28 cellular contexts compared by ENCODE assay signal in the genomic region with DNA sequence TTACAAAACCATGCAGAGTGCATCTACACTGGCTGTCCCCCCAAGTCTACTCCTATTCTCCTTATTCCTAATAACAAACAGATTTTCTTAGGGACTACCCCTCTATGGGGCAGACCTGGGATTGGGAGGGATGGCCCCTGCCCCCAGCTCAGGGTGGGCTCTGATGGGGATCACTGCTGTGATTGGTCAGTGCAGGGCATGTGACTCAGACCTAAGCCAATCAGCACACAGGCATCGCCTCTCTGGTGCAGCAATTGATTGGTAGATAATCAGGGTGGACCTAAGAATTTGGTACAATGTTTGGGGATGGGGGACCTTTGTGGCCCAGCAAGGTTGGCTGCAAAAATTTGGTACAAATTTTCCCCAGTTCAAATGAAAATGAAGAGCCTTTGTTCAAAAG. TPM values are rescaled to one million over a fixed set of nuclear protein-coding genes. Genes with fewer than 3 reads are reported as not detected.
DNase-seq lines count a peak whose midpoint lies in the region; ATAC-seq and TF ChIP-seq lines count a peak whose summit lies in the region.
"Had no signal": no experiment of that assay in that cellular context is flagged by ENCODE, and none has a peak within 500 bp of the region (broad histone marks: within the 10 kb centered on the region; RNA-seq: fewer than 3 reads in every experiment).

No MANE protein-coding gene starts in this region.

- POLR2A ChIA-PET in CD8-positive, alpha-beta memory T cell (lab: Charles Lee), result no interaction called here

- H3K9me3 ChIP-seq in RWPE2 (ENCODE audit: severe bottlenecking), result no peaks in the 10 kb centered on the region
- no peaks in the 10 kb centered on the region for H3K9me3 ChIP-seq in testis
- H3K9me3 ChIP-seq in left lung, result no peaks in the 10 kb centered on the region
- H3K9me3 ChIP-seq in CD8-positive, alpha-beta memory T cell (ENCODE audit: low read length), result no peaks in the 10 kb centered on the region
- H3K9me3 ChIP-seq: gastrocnemius medialis, uterus had no signal

- DNase-seq in activated CD8-positive, alpha-beta memory T cell treated with anti-CD3 and anti-CD28 coated beads, Interleukin-2, amount 10 ng/mL, durations not matched to agents 7 days and 5 days, result peak; percentile 15
- no peak for DNase-seq in activated CD8-positive, alpha-beta memory T cell treated with anti-CD3 and anti-CD28 coated beads for 24 hours
- DNase-seq in RWPE2 (ENCODE audit: low spot score) (peak; percentile 3), iPS-NIHi7 (ENCODE audit: extremely low spot score) (peak; percentile 15), testis (peak; percentile 47), left lung (no peak)
- no peak for DNase-seq in CD8-positive, alpha-beta memory T cell
- DNase-seq: activated CD4-positive, alpha-beta memory T cell treated with anti-CD3 and anti-CD28 coated beads, Interleukin-2, amount 10 ng/mL, durations not matched to agents 7 days and 5 days; activated naive CD8-positive, alpha-beta T cell treated with anti-CD3 and anti-CD28 coated beads for 36 hours; gastrocnemius medialis; hippocampal formation; immature natural killer cell; left ventricle myocardium superior; midbrain; NCI-H1105; NCI-H2029 treated with DMSO at 0.1 percent for 48 hours; NCI-H2227 treated with DMSO at 0.1 percent for 48 hours; NCI-H69; T-helper 1 cell; uterus had no signal

- ATAC-seq in activated CD8-positive, alpha-beta memory T cell treated with anti-CD3 and anti-CD28 coated beads, Interleukin-2, amount 10 ng/mL, durations not matched to agents 7 days and 5 days, result no peak
- ATAC-seq in RWPE2 (ENCODE audit: low read depth), result no peak
- ATAC-seq in left lung, result no peak
- no peak for ATAC-seq in HG02938 (IDR thresholded peaks at IDR 0.05; ENCODE audit: unreplicated experiment)
- ATAC-seq: gastrocnemius medialis; left ventricle myocardium superior; naive thymus-derived CD4-positive, alpha-beta T cell had no signal

- no peaks in the 10 kb centered on the region for H3K36me3 Mint-ChIP-seq in activated CD8-positive, alpha-beta memory T cell treated with anti-CD3 and anti-CD28 coated beads, Interleukin-2, amount 10 ng/mL, durations not matched to agents 7 days and 5 days
- no peaks in the 10 kb centered on the region for H3K36me3 Mint-ChIP-seq in CD8-positive, alpha-beta memory T cell
- H3K36me3 Mint-ChIP-seq: activated naive CD8-positive, alpha-beta T cell treated with anti-CD3 and anti-CD28 coated beads for 36 hours; immature natural killer cell; naive thymus-derived CD4-positive, alpha-beta T cell had no signal

- no peaks in the 10 kb centered on the region for H3K27me3 Mint-ChIP-seq in activated CD8-positive, alpha-beta memory T cell treated with anti-CD3 and anti-CD28 coated beads, Interleukin-2, amount 10 ng/mL, durations not matched to agents 7 days and 5 days
- no peaks in the 10 kb centered on the region for H3K27me3 Mint-ChIP-seq in CD8-positive, alpha-beta memory T cell
- H3K27me3 Mint-ChIP-seq: activated CD4-positive, alpha-beta memory T cell treated with anti-CD3 and anti-CD28 coated beads, Interleukin-2, amount 10 ng/mL, durations not matched to agents 7 days and 5 days; activated naive CD8-positive, alpha-beta T cell treated with anti-CD3 and anti-CD28 coated beads for 36 hours; dendritic cell treated with granulocyte-macrophage colony-stimulating factor and Interleukin-4, amounts not matched to agents 40 ng/mL and 50 ng/mL, for 4 days had no signal

- no peak for TF ChIP-seq CTCF in RWPE2 (IDR thresholded peaks at IDR 0.05; ENCODE audit: poor library complexity, severe bottlenecking)
- no peak for TF ChIP-seq CTCF in testis (IDR thresholded peaks at IDR 0.05)
- TF ChIP-seq CTCF in left lung (IDR thresholded peaks at IDR 0.05), result no peak

- no peaks in the 10 kb centered on the region for H3K27me3 ChIP-seq in RWPE2 (ENCODE audit: insufficient read depth, poor library complexity, severe bottlenecking)
- no peaks in the 10 kb centered on the region for H3K27me3 ChIP-seq in testis
- H3K27me3 ChIP-seq in left lung, result no peaks in the 10 kb centered on the region
- no peaks in the 10 kb centered on the region for H3K27me3 ChIP-seq in CD8-positive, alpha-beta memory T cell (ENCODE audit: insufficient read depth, low read length, poor library complexity, severe bottlenecking)
- H3K27me3 ChIP-seq: cardiac muscle cell, gastrocnemius medialis, uterus had no signal

- intact Hi-C loops in testis (cut with DNase I; ENCODE audit: low total_unique reads), result no loop called here
- intact Hi-C loops in left lung (cut with DNase I), result no loop called here

- H3K4me1 Mint-ChIP-seq in activated CD8-positive, alpha-beta memory T cell treated with anti-CD3 and anti-CD28 coated beads, Interleukin-2, amount 10 ng/mL, durations not matched to agents 7 days and 5 days, result no peaks in the 10 kb centered on the region
- H3K4me1 Mint-ChIP-seq in CD8-positive, alpha-beta memory T cell, result no peaks in the 10 kb centered on the region
- H3K4me1 Mint-ChIP-seq: activated CD4-positive, alpha-beta memory T cell treated with anti-CD3 and anti-CD28 coated beads, Interleukin-2, amount 10 ng/mL, durations not matched to agents 7 days and 5 days; activated naive CD8-positive, alpha-beta T cell treated with anti-CD3 and anti-CD28 coated beads for 36 hours; B cell; immature natural killer cell; naive thymus-derived CD4-positive, alpha-beta T cell had no signal

- TF ChIP-seq POLR2A in testis (IDR thresholded peaks at IDR 0.05), result no peak

- H3K36me3 ChIP-seq in RWPE2 (ENCODE audit: low read depth), result no peaks in the 10 kb centered on the region
- no peaks in the 10 kb centered on the region for H3K36me3 ChIP-seq in testis (ENCODE audit: low read depth, missing control alignments)
- no peaks in the 10 kb centered on the region for H3K36me3 ChIP-seq in left lung
- no peaks in the 10 kb centered on the region for H3K36me3 ChIP-seq in CD8-positive, alpha-beta memory T cell (ENCODE audit: insufficient read depth, low read length)
- H3K36me3 ChIP-seq: cardiac muscle cell, gastrocnemius medialis, uterus had no signal

- H3K4me1 ChIP-seq in RWPE2 (ENCODE audit: insufficient read depth, poor library complexity, severe bottlenecking) (no peaks in the 10 kb centered on the region), testis (no peaks in the 10 kb centered on the region), left lung (no peaks in the 10 kb centered on the region)
- H3K4me1 ChIP-seq in CD8-positive, alpha-beta memory T cell (ENCODE audit: insufficient read depth, low read length), result no peaks in the 10 kb centered on the region
- H3K4me1 ChIP-seq: gastrocnemius medialis, uterus had no signal

- H3K27ac Mint-ChIP-seq in activated CD8-positive, alpha-beta memory T cell treated with anti-CD3 and anti-CD28 coated beads, Interleukin-2, amount 10 ng/mL, durations not matched to agents 7 days and 5 days, result no peak overlapping the region
- H3K27ac Mint-ChIP-seq in CD8-positive, alpha-beta memory T cell, result peak overlapping the region in 1 of 8 donors; percentile 54
- H3K27ac Mint-ChIP-seq: activated CD4-positive, alpha-beta memory T cell treated with anti-CD3 and anti-CD28 coated beads, Interleukin-2, amount 10 ng/mL, durations not matched to agents 7 days and 5 days; activated naive CD8-positive, alpha-beta T cell treated with anti-CD3 and anti-CD28 coated beads for 36 hours; activated T-helper 2 cell treated with anti-CD3 and anti-CD28 coated beads, Interferon-gamma antibody, Interleukin-2, Interleukin-4, amounts not matched to agents 10 μg/mL and 5 μg/mL and 100 μg/mL, durations not matched to agents 14 hours and 24 hours and 36 hours; B cell; dendritic cell treated with granulocyte-macrophage colony-stimulating factor and Interleukin-4, amounts not matched to agents 40 ng/mL and 50 ng/mL, for 4 days; immature natural killer cell; naive thymus-derived CD4-positive, alpha-beta T cell had no signal

- CTCF ChIA-PET in activated CD8-positive, alpha-beta memory T cell treated with anti-CD3 and anti-CD28 coated beads, Interleukin-2, amount 10 ng/mL, durations not matched to agents 7 days and 5 days (lab: Charles Lee), result no interaction called here
- CTCF ChIA-PET in CD8-positive, alpha-beta memory T cell (lab: Charles Lee), result no interaction called here

- no peak overlapping the region for H3K4me3 Mint-ChIP-seq in activated CD8-positive, alpha-beta memory T cell treated with anti-CD3 and anti-CD28 coated beads, Interleukin-2, amount 10 ng/mL, durations not matched to agents 7 days and 5 days
- no peak overlapping the region for H3K4me3 Mint-ChIP-seq in CD8-positive, alpha-beta memory T cell
- H3K4me3 Mint-ChIP-seq: activated CD4-positive, alpha-beta memory T cell treated with anti-CD3 and anti-CD28 coated beads, Interleukin-2, amount 10 ng/mL, durations not matched to agents 7 days and 5 days; activated naive CD8-positive, alpha-beta T cell treated with anti-CD3 and anti-CD28 coated beads for 36 hours; B cell; dendritic cell treated with granulocyte-macrophage colony-stimulating factor and Interleukin-4, amounts not matched to agents 40 ng/mL and 50 ng/mL, for 4 days; immature natural killer cell; naive thymus-derived CD4-positive, alpha-beta T cell had no signal

- no peak overlapping the region for H3K4me3 ChIP-seq in RWPE2 (ENCODE audit: severe bottlenecking)
- no peak overlapping the region for H3K4me3 ChIP-seq in testis
- no peak overlapping the region for H3K4me3 ChIP-seq in left lung
- no peak overlapping the region for H3K4me3 ChIP-seq in CD8-positive, alpha-beta memory T cell (ENCODE audit: low read length)
- H3K4me3 ChIP-seq: cardiac muscle cell, gastrocnemius medialis, smooth muscle cell, uterus had no signal

- no peaks in the 10 kb centered on the region for H3K9me3 Mint-ChIP-seq in activated CD8-positive, alpha-beta memory T cell treated with anti-CD3 and anti-CD28 coated beads, Interleukin-2, amount 10 ng/mL, durations not matched to agents 7 days and 5 days (ENCODE audit: low read depth)
- H3K9me3 Mint-ChIP-seq in CD8-positive, alpha-beta memory T cell, result peaks cover 0 to 3% (median 0%) of the 10 kb centered on the region in 5 donors
- H3K9me3 Mint-ChIP-seq: activated CD4-positive, alpha-beta memory T cell treated with anti-CD3 and anti-CD28 coated beads, Interleukin-2, amount 10 ng/mL, durations not matched to agents 7 days and 5 days; activated naive CD8-positive, alpha-beta T cell treated with anti-CD3 and anti-CD28 coated beads for 36 hours; activated T-helper 2 cell treated with anti-CD3 and anti-CD28 coated beads, Interferon-gamma antibody, Interleukin-2, Interleukin-4, amounts not matched to agents 10 μg/mL and 5 μg/mL and 100 μg/mL, durations not matched to agents 14 hours and 24 hours and 36 hours; dendritic cell treated with granulocyte-macrophage colony-stimulating factor and Interleukin-4, amounts not matched to agents 40 ng/mL and 50 ng/mL, for 4 days; immature natural killer cell had no signal

- no peak overlapping the region for H3K27ac ChIP-seq in RWPE2 (ENCODE audit: poor library complexity, severe bottlenecking)
- no peak overlapping the region for H3K27ac ChIP-seq in testis
- no peak overlapping the region for H3K27ac ChIP-seq in left lung
- H3K27ac ChIP-seq in CD8-positive, alpha-beta memory T cell (ENCODE audit: low read depth, low read length), result no peak overlapping the region
- H3K27ac ChIP-seq: cardiac muscle cell, gastrocnemius medialis, uterus had no signal

- 71 to 77% methylated on average over 1 of the region's 1 CpG for WGBS in testis, 2 donors

RNA-seq across cellular contexts. Expression of gene SHANK2, which starts 57.2 kb away (rescaled TPM):
- not detected for total RNA-seq in activated CD8-positive, alpha-beta memory T cell treated with anti-CD3 and anti-CD28 coated beads, Interleukin-2, amount 10 ng/mL, durations not matched to agents 7 days and 5 days
- total RNA-seq in testis, result 10 to 100 TPM in 1 of 2 donors, 1 to 10 TPM in 1; 8.0 to 13.9 TPM
- 4.3 TPM for polyA plus RNA-seq in testis (ENCODE audit: insufficient read depth, low read depth, low replicate concordance)
- 10 to 100 TPM; 33.2 to 44.0 TPM for total RNA-seq in left lung
- not detected for total RNA-seq in CD8-positive, alpha-beta memory T cell
- not detected for polyA plus RNA-seq in CD8-positive, alpha-beta memory T cell
- total RNA-seq: activated CD4-positive, alpha-beta memory T cell treated with anti-CD3 and anti-CD28 coated beads, Interleukin-2, amount 10 ng/mL, durations not matched to agents 7 days and 5 days; activated naive CD8-positive, alpha-beta T cell treated with anti-CD3 and anti-CD28 coated beads for 36 hours; activated T-helper 2 cell treated with anti-CD3 and anti-CD28 coated beads, Interferon-gamma antibody, Interleukin-2, Interleukin-4, amounts not matched to agents 10 μg/mL and 5 μg/mL and 100 μg/mL, durations not matched to agents 14 hours and 24 hours and 36 hours; M059J had no signal
- polyA plus RNA-seq: cardiac muscle cell; immature natural killer cell; naive thymus-derived CD4-positive, alpha-beta T cell had no signal

Comparison
In these comparisons a context has a peak if more than half of its experiments do, and no peak if none do; other contexts are left out.
1. DNase-seq: peak in activated CD8-positive, alpha-beta memory T cell treated with anti-CD3 and anti-CD28 coated beads, Interleukin-2, amount 10 ng/mL, durations not matched to agents 7 days and 5 days (single experiment), RWPE2 (single experiment), iPS-NIHi7 (single experiment) and testis (single experiment); none in activated CD8-positive, alpha-beta memory T cell treated with anti-CD3 and anti-CD28 coated beads for 24 hours (single experiment), left lung (0 of 2) and CD8-positive, alpha-beta memory T cell (0 of 5).
2. RNA of gene SHANK2, which starts 57.2 kb away (total RNA-seq): 33.2 to 44.0 TPM in left lung and 8.0 to 13.9 TPM in testis; not detected in activated CD8-positive, alpha-beta memory T cell treated with anti-CD3 and anti-CD28 coated beads, Interleukin-2, amount 10 ng/mL, durations not matched to agents 7 days and 5 days and not detected in CD8-positive, alpha-beta memory T cell; every median in the first group is over 4 times any median in the second.